ENCODE assay signal across 8 cellular contexts in the genomic region with DNA sequence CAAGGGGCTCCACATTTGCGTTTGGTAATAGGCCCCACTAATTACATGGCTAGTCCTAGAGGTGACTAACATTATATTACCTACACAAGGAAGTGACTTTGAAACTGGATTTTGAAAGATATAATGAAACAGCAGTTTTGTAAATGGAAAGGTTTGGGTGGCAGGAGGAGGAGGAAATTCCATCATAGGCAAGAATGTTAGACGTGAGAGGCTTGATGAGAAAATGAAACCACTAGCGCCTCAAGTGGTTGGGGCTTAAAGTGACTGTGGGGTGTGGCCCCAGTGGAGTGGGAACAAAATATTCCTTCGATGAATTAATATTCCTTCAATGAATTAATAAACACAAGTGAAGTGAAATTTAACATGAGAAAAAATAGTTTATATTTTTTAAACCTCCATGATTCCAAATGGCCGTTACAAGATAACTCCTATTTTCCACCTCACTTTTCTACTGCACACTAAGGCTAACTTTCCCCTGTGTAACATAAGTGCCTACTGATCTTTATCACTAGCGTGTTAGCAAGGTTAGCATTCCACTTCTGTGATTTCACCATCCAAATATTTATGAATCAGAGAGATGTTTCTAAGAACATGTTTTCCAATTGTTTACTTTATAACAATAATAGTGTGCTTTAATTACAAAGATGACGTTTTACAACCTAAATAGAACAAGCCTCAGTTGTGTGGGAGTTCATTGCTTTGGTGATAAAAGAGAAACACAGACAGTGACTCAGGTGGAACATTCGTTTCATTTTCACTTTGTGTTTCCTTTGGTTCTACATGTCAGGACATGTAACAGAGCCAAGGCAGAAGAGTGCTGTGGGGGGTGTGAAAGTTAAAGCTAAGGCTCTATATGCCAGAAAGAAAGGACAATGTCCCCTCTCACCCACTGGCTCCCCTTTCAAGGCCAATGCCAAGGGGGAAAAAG. TPM values are rescaled to one million over a fixed set of nuclear protein-coding genes. Genes with fewer than 3 reads are reported as not detected.
DNase-seq lines count a peak whose midpoint lies in the region; ATAC-seq and TF ChIP-seq lines count a peak whose summit lies in the region.

No MANE protein-coding gene starts in this region.

- H3K27me3 ChIP-seq in GM06990 (replicated peaks; ENCODE audit: control insufficient read depth, insufficient read depth, low read length): no peaks in the 10 kb centered on the region
- no peaks in the 10 kb centered on the region for H3K27me3 ChIP-seq in effector memory CD4-positive, alpha-beta T cell (replicated peaks; ENCODE audit: control insufficient read depth, insufficient read depth, low read length, poor library complexity, severe bottlenecking)

- H3K4me3 ChIP-seq in GM06990 (replicated peaks; ENCODE audit: low read depth, low read length): no peak overlapping the region
- H3K4me3 ChIP-seq in effector memory CD4-positive, alpha-beta T cell (ENCODE audit: insufficient read depth, low read depth, low read length, poor library complexity, severe bottlenecking): no peak overlapping the region

- peak overlapping the region; percentile 57 for H3K4me3 Mint-ChIP-seq in natural killer cell treated with Interleukin-12 subunit alpha and Interleukin-12 subunit beta and Interleukin-15 and Interleukin-18, amount 100 ng/mL, for 72 hours

- H3K36me3 Mint-ChIP-seq in natural killer cell treated with Interleukin-12 subunit alpha and Interleukin-12 subunit beta and Interleukin-15 and Interleukin-18, amount 100 ng/mL, for 72 hours: no peaks in the 10 kb centered on the region

- DNase-seq in GM06990 (ENCODE audit: extremely low read depth, insufficient read length): peak; percentile 80
- peak; percentile 92 for DNase-seq in HPDE6-E6E7 (ENCODE audit: extremely low spot score)
- peak; percentile 57 for DNase-seq in T1000 (lab: John Stamatoyannopoulos, UW)
- no peak for DNase-seq in effector memory CD4-positive, alpha-beta T cell
- peak; percentile 73 for DNase-seq in natural killer cell treated with Interleukin-12 subunit alpha and Interleukin-12 subunit beta and Interleukin-15 and Interleukin-18, amount 100 ng/mL, for 72 hours (ENCODE audit: low spot score)
- no peak for DNase-seq in NK-92 (lab: John Stamatoyannopoulos, UW; ENCODE audit: unreplicated experiment)
- DNase-seq in hypothalamus (lab: John Stamatoyannopoulos, UW): no peak

- H3K27ac ChIP-seq in effector memory CD4-positive, alpha-beta T cell (ENCODE audit: insufficient read depth, low read length, poor library complexity, severe bottlenecking): peak overlapping the region; percentile 18

- no peaks in the 10 kb centered on the region for H3K36me3 ChIP-seq in GM06990 (ENCODE audit: control insufficient read depth, insufficient read depth, low read length)
- H3K36me3 ChIP-seq in effector memory CD4-positive, alpha-beta T cell (ENCODE audit: control insufficient read depth, insufficient read depth, low read length): no peaks in the 10 kb centered on the region

- H3K27ac Mint-ChIP-seq in natural killer cell treated with Interleukin-12 subunit alpha and Interleukin-12 subunit beta and Interleukin-15 and Interleukin-18, amount 100 ng/mL, for 72 hours: peak overlapping the region; percentile 78 to 94

- peaks cover 16 to 21% of the 10 kb centered on the region in 2 donors for H3K4me1 Mint-ChIP-seq in natural killer cell treated with Interleukin-12 subunit alpha and Interleukin-12 subunit beta and Interleukin-15 and Interleukin-18, amount 100 ng/mL, for 72 hours (ENCODE audit: low read depth in 2 of 2)

- peak; percentile 53 for TF ChIP-seq CTCF in GM06990 (IDR thresholded peaks at IDR 0.05; ENCODE audit: insufficient read depth, low read length, poor library complexity, severe bottlenecking)

- no peaks in the 10 kb centered on the region for H3K9me3 Mint-ChIP-seq in natural killer cell treated with Interleukin-12 subunit alpha and Interleukin-12 subunit beta and Interleukin-15 and Interleukin-18, amount 100 ng/mL, for 72 hours

- no peaks in the 10 kb centered on the region for H3K4me1 ChIP-seq in effector memory CD4-positive, alpha-beta T cell (ENCODE audit: control insufficient read depth, insufficient read depth, low read length, poor library complexity, severe bottlenecking)

- peak; percentile 89 for ATAC-seq in GM21515 (IDR thresholded peaks at IDR 0.05; ENCODE audit: unreplicated experiment)
- peak; percentile 94 to 97 for ATAC-seq in natural killer cell treated with Interleukin-12 subunit alpha and Interleukin-12 subunit beta and Interleukin-15 and Interleukin-18, amount 100 ng/mL, for 72 hours

- H3K9me3 ChIP-seq in effector memory CD4-positive, alpha-beta T cell (ENCODE audit: control insufficient read depth, low read length): no peaks in the 10 kb centered on the region

- peaks cover 23 to 32% of the 10 kb centered on the region in 2 donors for H3K27me3 Mint-ChIP-seq in natural killer cell treated with Interleukin-12 subunit alpha and Interleukin-12 subunit beta and Interleukin-15 and Interleukin-18, amount 100 ng/mL, for 72 hours

RNA-seq across cellular contexts. Expression of a gene that starts 12.5 kb away (rescaled TPM):
- total RNA-seq in natural killer cell treated with Interleukin-12 subunit alpha and Interleukin-12 subunit beta and Interleukin-15 and Interleukin-18, amount 100 ng/mL, for 72 hours: 10 to 100 TPM; 15.4 to 16.9 TPM

Comparison
In these comparisons a context has a peak if more than half of its experiments do, and no peak if none do; other contexts are left out.
1. DNase-seq: peak in GM06990 (single experiment), HPDE6-E6E7 (single experiment), T1000 (single experiment) and natural killer cell treated with Interleukin-12 subunit alpha and Interleukin-12 subunit beta and Interleukin-15 and Interleukin-18, amount 100 ng/mL, for 72 hours (single experiment); none in effector memory CD4-positive, alpha-beta T cell (0 of 3), NK-92 (single experiment) and hypothalamus (0 of 51).